1 cellular context compared by ENCODE assay signal in the genomic region with DNA sequence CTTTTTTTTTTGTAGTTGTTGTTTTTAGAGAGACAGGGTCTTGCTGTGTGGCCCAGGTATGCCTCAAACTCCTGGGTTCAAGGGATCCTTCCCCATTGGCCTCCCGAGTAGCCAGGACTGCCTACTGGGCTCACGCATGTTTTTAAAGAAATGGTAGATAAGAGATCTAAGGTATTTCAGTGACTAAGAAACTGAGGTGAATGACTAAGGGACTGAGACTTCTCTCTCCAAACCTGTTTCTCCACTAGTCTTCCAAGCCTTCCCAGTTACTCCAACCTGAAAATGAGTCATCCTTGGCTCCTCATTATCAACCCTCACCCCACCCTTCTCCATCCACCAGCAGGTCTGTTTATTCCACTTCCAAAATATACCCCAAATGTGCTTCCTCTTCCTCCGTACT. TPM values are rescaled to one million over a fixed set of nuclear protein-coding genes. Genes with fewer than 3 reads are reported as not detected.
"Had no signal": no experiment of that assay in that cellular context is flagged by ENCODE, and none has a peak within 500 bp of the region (broad histone marks: within the 10 kb centered on the region; RNA-seq: fewer than 3 reads in every experiment).

No MANE protein-coding gene starts in this region.

RNA-seq across cellular contexts. Expression of gene FANK1, which starts 4.6 kb away (rescaled TPM):
- total RNA-seq: thoracic aorta had no signal
